ENCODE assay signal across 1 cellular context in the genomic region with DNA sequence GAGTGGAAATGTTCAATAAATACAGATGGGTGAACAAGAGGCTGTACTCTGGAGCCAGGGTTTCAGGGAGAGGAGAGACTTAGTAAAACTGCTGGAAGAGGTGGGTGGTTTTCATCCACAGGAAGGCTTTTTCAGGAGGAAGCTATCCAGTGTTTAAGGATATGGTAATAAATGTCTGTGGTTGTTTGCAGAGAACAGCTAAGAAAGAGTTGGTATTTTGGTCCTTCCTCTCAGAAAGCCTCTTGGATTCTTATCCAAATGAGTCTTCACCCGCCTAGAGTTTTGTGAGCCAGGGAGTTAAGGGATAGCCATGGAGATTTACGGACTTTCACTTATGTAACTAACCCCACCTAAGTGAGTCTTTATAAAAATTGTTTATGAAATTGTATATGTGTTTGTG.
TF ChIP-seq lines count a peak whose summit lies in the region.

No MANE protein-coding gene starts in this region.

TF ChIP-seq in SK-N-SH, 30 proteins besides CTCF, POLR2A, EP300 and RAD21 (continued from another document):
- TF ChIP-seq, protein P1, sequence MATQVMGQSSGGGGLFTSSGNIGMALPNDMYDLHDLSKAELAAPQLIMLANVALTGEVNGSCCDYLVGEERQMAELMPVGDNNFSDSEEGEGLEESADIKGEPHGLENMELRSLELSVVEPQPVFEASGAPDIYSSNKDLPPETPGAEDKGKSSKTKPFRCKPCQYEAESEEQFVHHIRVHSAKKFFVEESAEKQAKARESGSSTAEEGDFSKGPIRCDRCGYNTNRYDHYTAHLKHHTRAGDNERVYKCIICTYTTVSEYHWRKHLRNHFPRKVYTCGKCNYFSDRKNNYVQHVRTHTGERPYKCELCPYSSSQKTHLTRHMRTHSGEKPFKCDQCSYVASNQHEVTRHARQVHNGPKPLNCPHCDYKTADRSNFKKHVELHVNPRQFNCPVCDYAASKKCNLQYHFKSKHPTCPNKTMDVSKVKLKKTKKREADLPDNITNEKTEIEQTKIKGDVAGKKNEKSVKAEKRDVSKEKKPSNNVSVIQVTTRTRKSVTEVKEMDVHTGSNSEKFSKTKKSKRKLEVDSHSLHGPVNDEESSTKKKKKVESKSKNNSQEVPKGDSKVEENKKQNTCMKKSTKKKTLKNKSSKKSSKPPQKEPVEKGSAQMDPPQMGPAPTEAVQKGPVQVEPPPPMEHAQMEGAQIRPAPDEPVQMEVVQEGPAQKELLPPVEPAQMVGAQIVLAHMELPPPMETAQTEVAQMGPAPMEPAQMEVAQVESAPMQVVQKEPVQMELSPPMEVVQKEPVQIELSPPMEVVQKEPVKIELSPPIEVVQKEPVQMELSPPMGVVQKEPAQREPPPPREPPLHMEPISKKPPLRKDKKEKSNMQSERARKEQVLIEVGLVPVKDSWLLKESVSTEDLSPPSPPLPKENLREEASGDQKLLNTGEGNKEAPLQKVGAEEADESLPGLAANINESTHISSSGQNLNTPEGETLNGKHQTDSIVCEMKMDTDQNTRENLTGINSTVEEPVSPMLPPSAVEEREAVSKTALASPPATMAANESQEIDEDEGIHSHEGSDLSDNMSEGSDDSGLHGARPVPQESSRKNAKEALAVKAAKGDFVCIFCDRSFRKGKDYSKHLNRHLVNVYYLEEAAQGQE (IDR thresholded peaks at IDR 0.05; ENCODE audit: low read depth, low read length) = no peak
- TF ChIP-seq RCOR1 (IDR thresholded peaks at IDR 0.05; ENCODE audit: low read length) (no peak), SIN3A (IDR thresholded peaks at IDR 0.05; ENCODE audit: borderline replicate concordance, low read depth, low read length) (no peak), MXI1 (IDR thresholded peaks at IDR 0.05; ENCODE audit: low read depth, low read length) (no peak), POLR2AphosphoS5 (IDR thresholded peaks at IDR 0.05; ENCODE audit: low read depth, low read length) (no peak), TEAD4 (IDR thresholded peaks at IDR 0.05; ENCODE audit: borderline replicate concordance, insufficient read depth) (no peak)
- TF ChIP-seq, protein P2, sequence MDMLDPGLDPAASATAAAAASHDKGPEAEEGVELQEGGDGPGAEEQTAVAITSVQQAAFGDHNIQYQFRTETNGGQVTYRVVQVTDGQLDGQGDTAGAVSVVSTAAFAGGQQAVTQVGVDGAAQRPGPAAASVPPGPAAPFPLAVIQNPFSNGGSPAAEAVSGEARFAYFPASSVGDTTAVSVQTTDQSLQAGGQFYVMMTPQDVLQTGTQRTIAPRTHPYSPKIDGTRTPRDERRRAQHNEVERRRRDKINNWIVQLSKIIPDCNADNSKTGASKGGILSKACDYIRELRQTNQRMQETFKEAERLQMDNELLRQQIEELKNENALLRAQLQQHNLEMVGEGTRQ (IDR thresholded peaks at IDR 0.05; ENCODE audit: borderline replicate concordance, low read depth, low read length) = no peak
